15 cellular contexts compared by ENCODE assay signal in genomic region chr1:192811594-192812239, GRCh38. TPM values are rescaled to one million over a fixed set of nuclear protein-coding genes. Genes with fewer than 3 reads are reported as not detected.
DNase-seq lines count a peak whose midpoint lies in the region; ATAC-seq, FAIRE-seq and TF ChIP-seq lines count a peak whose summit lies in the region.
"Had no signal": no experiment of that assay in that cellular context is flagged by ENCODE, and none has a peak within 500 bp of the region (broad histone marks: within the 10 kb centered on the region; RNA-seq: fewer than 3 reads in every experiment).

No MANE protein-coding gene starts in this region.

- H3K9me3 Mint-ChIP-seq in activated T-helper 2 cell treated with anti-CD3 and anti-CD28 coated beads, Interferon-gamma antibody, Interleukin-2, Interleukin-4, amounts not matched to agents 10 μg/mL and 5 μg/mL and 100 μg/mL, durations not matched to agents 14 hours and 24 hours and 36 hours, result no peaks in the 10 kb centered on the region
- H3K9me3 Mint-ChIP-seq in stimulated activated naive B cell treated with anti-CD40 and anti-IgM and Interleukin-4, amounts not matched to agents 10 μg/mL and 1 μg/mL and 100 μg/mL, for 72 hours, result no peaks in the 10 kb centered on the region

- no peak for DNase-seq in HepG2 (ENCODE audit: low spot score)
- DNase-seq in right lobe of liver, result no peak
- no peak for DNase-seq in epithelial cell of esophagus (ENCODE audit: low read depth)
- DNase-seq in activated T-helper 2 cell treated with anti-CD3 and anti-CD28 coated beads, Interferon-gamma antibody, Interleukin-2, Interleukin-4, amounts not matched to agents 10 μg/mL and 5 μg/mL and 100 μg/mL, durations not matched to agents 14 hours and 24 hours and 36 hours (ENCODE audit: low spot score), result no peak
- DNase-seq in NCI-H2196 treated with DMSO at 0.1 percent for 48 hours (lab: John Stamatoyannopoulos, UW; ENCODE audit: unreplicated experiment), result no peak
- no peak for DNase-seq in stimulated activated naive B cell treated with anti-CD40 and anti-IgM and Interleukin-4, amounts not matched to agents 10 μg/mL and 1 μg/mL and 100 μg/mL, for 72 hours
- DNase-seq in DMS153 (lab: John Stamatoyannopoulos, UW), result no peak
- DNase-seq: activated CD4-positive, CD25-positive, alpha-beta regulatory T cell; activated CD8-positive, alpha-beta memory T cell treated with anti-CD3 and anti-CD28 coated beads, Interleukin-2, amount 50 U/mL, for 48 hours; DMS 273 treated with DMSO at 0.1 percent for 48 hours; GM23248; NCI-H1694; Peyer's patch had no signal

- no peak; the same call in 2 of the 3 replicates for ATAC-seq in HepG2
- no peak for ATAC-seq in right lobe of liver
- ATAC-seq in stimulated activated naive B cell treated with anti-CD40 and anti-IgM and Interleukin-4, amounts not matched to agents 10 μg/mL and 1 μg/mL and 100 μg/mL, for 72 hours (replicated peaks), result no peak

- H3K4me3 ChIP-seq in HepG2 (replicated peaks in 1 of 3; ENCODE audit: insufficient read depth in 1 of 3, low read depth in 2 of 3, low read length in 3 of 3) (no peak overlapping the region), right lobe of liver (no peak overlapping the region), epithelial cell of esophagus (ENCODE audit: low read length) (peak overlapping the region; percentile 98), neural cell (ENCODE audit: low read length) (peak overlapping the region; percentile 79)
- H3K4me3 ChIP-seq: GM23248 had no signal

- no peak for TF ChIP-seq RAD21 in HepG2 (CRISPR knock-in tag; IDR thresholded peaks at IDR 0.05)
- TF ChIP-seq RAD21 in neural cell (conservative IDR thresholded peaks at IDR 0.05), result no peak

- TF ChIP-seq CTCF in HepG2 (CRISPR knock-in tag; IDR thresholded peaks at IDR 0.05) (no peak), right lobe of liver (IDR thresholded peaks at IDR 0.05) (no peak), epithelial cell of esophagus (IDR thresholded peaks at IDR 0.05; ENCODE audit: insufficient read depth, low read depth, low read length, missing control alignments) (no peak), neural cell (IDR thresholded peaks at IDR 0.05; ENCODE audit: poor library complexity, severe bottlenecking) (no peak)

- H3K36me3 ChIP-seq in HepG2 (replicated peaks in 1 of 2; ENCODE audit: control insufficient read depth in 1 of 2, insufficient read depth in 2 of 2, low read length in 2 of 2) (no peaks in the 10 kb centered on the region), right lobe of liver (no peaks in the 10 kb centered on the region), neural cell (ENCODE audit: insufficient read depth, low read length) (peaks cover 11% of the 10 kb centered on the region)

- BruUV-seq in HepG2 (replicated peaks; lab: Mats Ljungman, UMichigan), result no TSS peak

- H3K9ac ChIP-seq in HepG2 (ENCODE audit: insufficient read depth, low read depth, low read length) (no peak overlapping the region), neural cell (ENCODE audit: low read length) (peak overlapping the region; percentile 97)
- H3K9ac ChIP-seq: GM23248 had no signal

- CTCF ChIA-PET in HepG2 (lab: Yijun Ruan, JAX; ENCODE audit: low intra/inter-chr PET ratio, low total read pairs), result no interaction called here

- intact Hi-C loops in HepG2 (cut with micrococcal nuclease; ENCODE audit: unreplicated experiment), result no loop called here
- intact Hi-C loops in right lobe of liver (cut with DNase I), result no loop called here
- intact Hi-C loops in activated T-helper 2 cell treated with anti-CD3 and anti-CD28 coated beads, Interferon-gamma antibody, Interleukin-2, Interleukin-4, amounts not matched to agents 10 μg/mL and 5 μg/mL and 100 μg/mL, durations not matched to agents 14 hours and 24 hours and 36 hours (cut with micrococcal nuclease), result no loop called here

- no peaks in the 10 kb centered on the region for H3K79me2 ChIP-seq in HepG2 (ENCODE audit: insufficient read depth, low read length)
- peaks cover 32% of the 10 kb centered on the region for H3K79me2 ChIP-seq in neural cell (replicated peaks; ENCODE audit: insufficient read depth, low read length)

- peaks cover 31% of the 10 kb centered on the region for H3K4me1 Mint-ChIP-seq in activated T-helper 2 cell treated with anti-CD3 and anti-CD28 coated beads, Interferon-gamma antibody, Interleukin-2, Interleukin-4, amounts not matched to agents 10 μg/mL and 5 μg/mL and 100 μg/mL, durations not matched to agents 14 hours and 24 hours and 36 hours (ENCODE audit: low read depth)
- H3K4me1 Mint-ChIP-seq in stimulated activated naive B cell treated with anti-CD40 and anti-IgM and Interleukin-4, amounts not matched to agents 10 μg/mL and 1 μg/mL and 100 μg/mL, for 72 hours, result peaks cover 26 to 43% of the 10 kb centered on the region in 2 donors

- no peak overlapping the region for H2AFZ ChIP-seq in HepG2 (ENCODE audit: low read length)
- H2AFZ ChIP-seq in neural cell (ENCODE audit: low read depth, low read length), result no peak overlapping the region
- H2AFZ ChIP-seq: GM23248 had no signal

- H3K27ac Mint-ChIP-seq in activated T-helper 2 cell treated with anti-CD3 and anti-CD28 coated beads, Interferon-gamma antibody, Interleukin-2, Interleukin-4, amounts not matched to agents 10 μg/mL and 5 μg/mL and 100 μg/mL, durations not matched to agents 14 hours and 24 hours and 36 hours, result no peak overlapping the region
- no peak overlapping the region for H3K27ac Mint-ChIP-seq in stimulated activated naive B cell treated with anti-CD40 and anti-IgM and Interleukin-4, amounts not matched to agents 10 μg/mL and 1 μg/mL and 100 μg/mL, for 72 hours
- H3K27ac Mint-ChIP-seq: activated naive CD8-positive, alpha-beta T cell had no signal

- no peak overlapping the region for H3K4me3 Mint-ChIP-seq in activated T-helper 2 cell treated with anti-CD3 and anti-CD28 coated beads, Interferon-gamma antibody, Interleukin-2, Interleukin-4, amounts not matched to agents 10 μg/mL and 5 μg/mL and 100 μg/mL, durations not matched to agents 14 hours and 24 hours and 36 hours (ENCODE audit: low read depth)
- no peak overlapping the region for H3K4me3 Mint-ChIP-seq in stimulated activated naive B cell treated with anti-CD40 and anti-IgM and Interleukin-4, amounts not matched to agents 10 μg/mL and 1 μg/mL and 100 μg/mL, for 72 hours

- H3K4me2 ChIP-seq in HepG2 (ENCODE audit: low read depth, low read length) (no peak overlapping the region), neural cell (ENCODE audit: low read length) (peak overlapping the region; percentile 98)

- no peaks in the 10 kb centered on the region for H3F3A ChIP-seq in neural cell (ENCODE audit: insufficient read depth, low read length, poor library complexity, severe bottlenecking)

- peaks cover 0 to 4% of the 10 kb centered on the region in 2 experiments; a peak in 1 of 5 replicates for H3K27me3 ChIP-seq in HepG2 (ENCODE audit: control insufficient read depth in 1 of 2, insufficient read depth in 2 of 2, low read length in 2 of 2)
- H3K27me3 ChIP-seq in right lobe of liver, result no peaks in the 10 kb centered on the region
- no peaks in the 10 kb centered on the region for H3K27me3 ChIP-seq in neural cell (ENCODE audit: insufficient read depth, low read depth, low read length)
- H3K27me3 ChIP-seq: Peyer's patch had no signal

- H3K4me1 ChIP-seq in HepG2 (ENCODE audit: insufficient read depth, low read length) (peaks cover 29% of the 10 kb centered on the region), right lobe of liver (peaks cover 0 to 5% (median 0%) of the 10 kb centered on the region in 4 donors)

- POLR2A ChIA-PET in HepG2 (lab: Yijun Ruan, JAX), result interaction anchor here (1.0 kb wide), 1 partner anchor 247 kb away, joined by 3 read pairs; the partner anchor contains the start of gene UCHL5

- 49% methylated on average over 6 of the region's 6 CpGs for WGBS in HepG2 (ENCODE audit: low lambda C conversion rate)
- WGBS in right lobe of liver (ENCODE audit: insufficient coverage, low coverage, low lambda C conversion rate, missing lambda C conversion rate), result 78% methylated on average over 6 of the region's 6 CpGs

- H3K27ac ChIP-seq in HepG2 (ENCODE audit: extremely low read length, insufficient read depth, low read length), result no peak overlapping the region
- H3K27ac ChIP-seq in right lobe of liver, result no peak overlapping the region
- H3K27ac ChIP-seq in neural cell (ENCODE audit: low read length), result peak overlapping the region; percentile 99
- H3K27ac ChIP-seq: GM23248 had no signal

- H3K36me3 Mint-ChIP-seq in activated T-helper 2 cell treated with anti-CD3 and anti-CD28 coated beads, Interferon-gamma antibody, Interleukin-2, Interleukin-4, amounts not matched to agents 10 μg/mL and 5 μg/mL and 100 μg/mL, durations not matched to agents 14 hours and 24 hours and 36 hours (ENCODE audit: low read depth), result peaks cover 18% of the 10 kb centered on the region
- peaks cover 24 to 35% of the 10 kb centered on the region in 2 donors for H3K36me3 Mint-ChIP-seq in stimulated activated naive B cell treated with anti-CD40 and anti-IgM and Interleukin-4, amounts not matched to agents 10 μg/mL and 1 μg/mL and 100 μg/mL, for 72 hours
- H3K36me3 Mint-ChIP-seq: activated naive CD8-positive, alpha-beta T cell had no signal

- no peak for TF ChIP-seq POLR2A in HepG2 (IDR thresholded peaks at IDR 0.05; ENCODE audit: insufficient read depth in 1 of 2, low read depth in 2 of 2, low read length in 2 of 2)
- no peak for TF ChIP-seq POLR2A in right lobe of liver (IDR thresholded peaks at IDR 0.05)

- TF ChIP-seq EP300 in HepG2 (IDR thresholded peaks at IDR 0.05; ENCODE audit: low read depth in 2 of 2, low read length in 2 of 2), result no peak
- no peak for TF ChIP-seq EP300 in HepG2 (CRISPR knock-in tag; IDR thresholded peaks at IDR 0.05; ENCODE audit: borderline replicate concordance)
- TF ChIP-seq EP300 in neural cell (conservative IDR thresholded peaks at IDR 0.05; ENCODE audit: poor library complexity, severe bottlenecking), result no peak

- H3K9me3 ChIP-seq in HepG2 (ENCODE audit: low read length), result no peaks in the 10 kb centered on the region
- no peaks in the 10 kb centered on the region for H3K9me3 ChIP-seq in right lobe of liver
- no peaks in the 10 kb centered on the region for H3K9me3 ChIP-seq in neural cell (ENCODE audit: low read length)
- H3K9me3 ChIP-seq: Peyer's patch had no signal

- no peak for FAIRE-seq in HepG2 (lab: Jason Lieb, UNC)

- H3K9me2 ChIP-seq in neural cell (ENCODE audit: insufficient read depth, low read length), result no peaks in the 10 kb centered on the region

- H3K27me3 Mint-ChIP-seq in activated T-helper 2 cell treated with anti-CD3 and anti-CD28 coated beads, Interferon-gamma antibody, Interleukin-2, Interleukin-4, amounts not matched to agents 10 μg/mL and 5 μg/mL and 100 μg/mL, durations not matched to agents 14 hours and 24 hours and 36 hours (ENCODE audit: low read depth), result peaks cover 7% of the 10 kb centered on the region
- H3K27me3 Mint-ChIP-seq in stimulated activated naive B cell treated with anti-CD40 and anti-IgM and Interleukin-4, amounts not matched to agents 10 μg/mL and 1 μg/mL and 100 μg/mL, for 72 hours, result no peaks in the 10 kb centered on the region
- H3K27me3 Mint-ChIP-seq: activated naive CD8-positive, alpha-beta T cell had no signal

- in situ Hi-C loops in HepG2 (cut with HindIII; ENCODE audit: extremely low pct_ligation_motif_present, low pct_unique_long_range_greater_than_20kb), result no loop called here

- no peaks in the 10 kb centered on the region for H4K20me1 ChIP-seq in HepG2 (ENCODE audit: insufficient read depth, low read length)
- H4K20me1 ChIP-seq in neural cell (ENCODE audit: insufficient read depth), result no peaks in the 10 kb centered on the region

RNA-seq across cellular contexts. Expression of gene RGS2, which starts 2.9 kb away (rescaled TPM):
- 0.64 and 0.86 TPM in 2 replicates for total RNA-seq in HepG2 (2016; rRNA removed; fragmentation: Illumina TruSeq; extraction: Trizol)
- 0.20 TPM in 1 of 2 replicates, not detected in the other for total RNA-seq in HepG2 (2016; cell fraction: cytosol; rRNA removed; fragmentation: Illumina TruSeq; extraction: Trizol; ENCODE audit: low read depth)
- total RNA-seq in HepG2 (2016; cell fraction: insoluble cytoplasmic fraction; rRNA removed; fragmentation: Illumina TruSeq; extraction: Trizol), result 0.76 and 0.78 TPM in 2 replicates
- total RNA-seq in HepG2 (2016; cell fraction: membrane; rRNA removed; fragmentation: Illumina TruSeq; extraction: Trizol), result 0.21 and 0.43 TPM in 2 replicates
- 0.60 and 0.90 TPM in 2 replicates for total RNA-seq in HepG2 (2016; cell fraction: nucleus; rRNA removed; fragmentation: Illumina TruSeq; extraction: Trizol)
- 1.4 and 2.0 TPM in 2 replicates for polyA plus RNA-seq in HepG2 (2011; rRNA removed)
- 0.71 and 1.3 TPM in 2 replicates for polyA plus RNA-seq in HepG2 (2011; cell fraction: cytosol; rRNA removed)
- 0.16 and 1.3 TPM in 2 replicates for polyA plus RNA-seq in HepG2 (2011; cell fraction: nucleus; rRNA removed)
- polyA plus RNA-seq in HepG2 (2012), result 1.0 and 1.9 TPM in 2 replicates
- polyA plus RNA-seq in HepG2 (2016; cell fraction: cytosol; fragmentation: Illumina TruSeq; extraction: Trizol; ENCODE audit: low read depth), result 0.07 and 0.16 TPM in 2 replicates
- polyA plus RNA-seq in HepG2 (2016; cell fraction: insoluble cytoplasmic fraction; fragmentation: Illumina TruSeq; extraction: Trizol; ENCODE audit: low read depth), result 0.46 and 0.48 TPM in 2 replicates
- 0.32 and 0.48 TPM in 2 replicates for polyA plus RNA-seq in HepG2 (2016; cell fraction: membrane; fragmentation: Illumina TruSeq; extraction: Trizol; ENCODE audit: low read depth)
- polyA plus RNA-seq in HepG2 (2016; cell fraction: nucleus; fragmentation: Illumina TruSeq; extraction: Trizol; ENCODE audit: insufficient read depth, low read depth), result 0.59 and 1.6 TPM in 2 replicates
- 1.1 and 5.9 TPM in 2 replicates for polyA minus RNA-seq in HepG2 (2011; rRNA and poly(A)+ RNA removed; ENCODE audit: low replicate concordance)
- 2.7 and 3.4 TPM in 2 replicates for polyA minus RNA-seq in HepG2 (2011; cell fraction: cytosol; rRNA and poly(A)+ RNA removed)
- 4.0 and 6.0 TPM in 2 replicates for polyA minus RNA-seq in HepG2 (2011; cell fraction: nucleus; rRNA and poly(A)+ RNA removed)
- total RNA-seq in right lobe of liver, result 10 to 100 TPM in 1 of 6 experiments, 1 to 10 TPM in 5; 2.5 to 10.9 (median 5.2) TPM
- 166 and 189 TPM in 2 replicates for polyA plus RNA-seq in neural cell
- polyA minus RNA-seq in neural cell, result 238 and 265 TPM in 2 replicates
- 5.0 and 5.8 TPM in 2 replicates for total RNA-seq in activated T-helper 2 cell treated with anti-CD3 and anti-CD28 coated beads, Interferon-gamma antibody, Interleukin-2, Interleukin-4, amounts not matched to agents 10 μg/mL and 5 μg/mL and 100 μg/mL, durations not matched to agents 14 hours and 24 hours and 36 hours

Comparison
In these comparisons a context has a peak if more than half of its experiments do, and no peak if none do; other contexts are left out.
1. H3K4me3 ChIP-seq: peak in epithelial cell of esophagus (single experiment) and neural cell (single experiment); none in HepG2 (0 of 3) and right lobe of liver (0 of 3).